Comparison of ENCODE assay signal across 15 cellular contexts in the genomic region with DNA sequence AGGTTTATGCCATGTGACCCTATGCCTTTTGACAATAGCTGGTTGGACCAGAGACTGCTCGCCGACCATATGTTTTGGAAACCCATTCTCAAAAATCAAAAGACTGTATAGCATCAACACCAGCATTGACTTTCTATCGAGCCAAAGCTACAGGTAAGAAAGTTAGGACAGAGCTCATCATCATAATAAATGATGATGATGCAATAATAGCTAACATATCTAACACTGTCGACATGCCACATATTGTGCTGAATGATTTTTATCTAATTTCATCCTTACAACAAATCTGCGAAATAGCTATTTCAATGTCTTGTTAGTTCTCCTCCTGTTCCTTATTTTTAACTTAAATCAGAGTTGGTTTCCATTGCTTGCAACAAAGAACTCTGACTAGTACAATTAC.
DNase-seq lines count a peak whose midpoint lies in the region; ATAC-seq and TF ChIP-seq lines count a peak whose summit lies in the region.
"Had no signal": no experiment of that assay in that cellular context is flagged by ENCODE, and none has a peak within 500 bp of the region (broad histone marks: within the 10 kb centered on the region; RNA-seq: fewer than 3 reads in every experiment).

No MANE protein-coding gene starts in this region.

- H3K36me3 ChIP-seq in neural progenitor cell (no peaks in the 10 kb centered on the region), uterus (no peaks in the 10 kb centered on the region)

- H3K9me3 ChIP-seq in neural progenitor cell (ENCODE audit: low read depth) (no peaks in the 10 kb centered on the region), uterus (no peaks in the 10 kb centered on the region)
- H3K9me3 ChIP-seq: Caco-2 had no signal

- H3K4me3 ChIP-seq in neural progenitor cell (no peak overlapping the region), uterus (no peak overlapping the region)
- H3K4me3 ChIP-seq: GM23248 had no signal

- no peaks in the 10 kb centered on the region for H4K20me1 ChIP-seq in neural progenitor cell (ENCODE audit: low read depth)

- no peaks in the 10 kb centered on the region for H3K36me3 Mint-ChIP-seq in neural progenitor cell

- H3K4me2 ChIP-seq in neural progenitor cell, result peak overlapping the region; percentile 36

- H3K9ac ChIP-seq in neural progenitor cell, result no peak overlapping the region
- H3K9ac ChIP-seq: GM23248 had no signal

- H3K27me3 ChIP-seq in neural progenitor cell, result no peaks in the 10 kb centered on the region
- no peaks in the 10 kb centered on the region for H3K27me3 ChIP-seq in uterus

- ATAC-seq in HG02870 (IDR thresholded peaks at IDR 0.05; ENCODE audit: unreplicated experiment), result no peak

- H3K4me1 ChIP-seq in neural progenitor cell (peaks cover 29% of the 10 kb centered on the region), uterus (no peaks in the 10 kb centered on the region)
- H3K4me1 ChIP-seq: Caco-2 had no signal

- peaks cover 12% of the 10 kb centered on the region for H3F3A ChIP-seq in neural progenitor cell (ENCODE audit: low read depth)

- DNase-seq in neural progenitor cell (ENCODE audit: low spot score) (no peak), head of caudate nucleus (no peak), uterus (no peak)
- DNase-seq in central memory CD4-positive, alpha-beta T cell, result no peak
- DNase-seq: AML-193; Caco-2; CD4-positive, alpha-beta T cell; GM23248; HCEC 1CT had no signal

- H3K9me3 Mint-ChIP-seq in neural progenitor cell, result no peaks in the 10 kb centered on the region
- H3K9me3 Mint-ChIP-seq: CD4-positive, alpha-beta T cell had no signal

- peak overlapping the region; percentile 87 for H3K27ac ChIP-seq in angular gyrus (ENCODE audit: low read depth, low read length)
- peak overlapping the region; percentile 42 for H3K27ac ChIP-seq in cingulate gyrus (ENCODE audit: low read depth, low read length)
- H3K27ac ChIP-seq in neural progenitor cell, result no peak overlapping the region
- H3K27ac ChIP-seq in uterus, result no peak overlapping the region
- H3K27ac ChIP-seq: C4-2B, GM23248, HL-60 had no signal

- no peak for TF ChIP-seq POLR2A in uterus (IDR thresholded peaks at IDR 0.05)

- no peak overlapping the region for H3K27ac Mint-ChIP-seq in neural progenitor cell
- H3K27ac Mint-ChIP-seq: CD4-positive, alpha-beta T cell had no signal

- peaks cover 5% of the 10 kb centered on the region for H3K27me3 Mint-ChIP-seq in neural progenitor cell (ENCODE audit: insufficient read depth, low read depth)
- H3K27me3 Mint-ChIP-seq: CD4-positive, alpha-beta T cell had no signal

- no peaks in the 10 kb centered on the region for H3K79me2 ChIP-seq in neural progenitor cell (ENCODE audit: low read depth)

- H3K4me1 Mint-ChIP-seq in neural progenitor cell, result peaks cover 28% of the 10 kb centered on the region

- intact Hi-C loops in head of caudate nucleus (cut with DNase I), result loop anchor here (5.0 to 10.0 kb wide), 2 partner anchors 104 to 377 kb away; a partner anchor contains a TSS
- intact Hi-C loops in uterus (cut with DNase I; ENCODE audit: low total_unique reads), result no loop called here

- TF ChIP-seq CTCF in neural progenitor cell (IDR thresholded peaks at IDR 0.05) (no peak), uterus (IDR thresholded peaks at IDR 0.05) (no peak)

- H2AFZ ChIP-seq in neural progenitor cell (replicated peaks), result no peak overlapping the region
- H2AFZ ChIP-seq: GM23248 had no signal

- no peak overlapping the region for H3K4me3 Mint-ChIP-seq in neural progenitor cell
- H3K4me3 Mint-ChIP-seq: CD4-positive, alpha-beta T cell; IgD-negative memory B cell had no signal

Comparison
In these comparisons a context has a peak if more than half of its experiments do, and no peak if none do; other contexts are left out.
1. H3K27ac ChIP-seq: peak in angular gyrus (single experiment) and cingulate gyrus (single experiment); none in neural progenitor cell (single experiment) and uterus (0 of 2).